15 cellular contexts compared by ENCODE assay signal in the genomic region with DNA sequence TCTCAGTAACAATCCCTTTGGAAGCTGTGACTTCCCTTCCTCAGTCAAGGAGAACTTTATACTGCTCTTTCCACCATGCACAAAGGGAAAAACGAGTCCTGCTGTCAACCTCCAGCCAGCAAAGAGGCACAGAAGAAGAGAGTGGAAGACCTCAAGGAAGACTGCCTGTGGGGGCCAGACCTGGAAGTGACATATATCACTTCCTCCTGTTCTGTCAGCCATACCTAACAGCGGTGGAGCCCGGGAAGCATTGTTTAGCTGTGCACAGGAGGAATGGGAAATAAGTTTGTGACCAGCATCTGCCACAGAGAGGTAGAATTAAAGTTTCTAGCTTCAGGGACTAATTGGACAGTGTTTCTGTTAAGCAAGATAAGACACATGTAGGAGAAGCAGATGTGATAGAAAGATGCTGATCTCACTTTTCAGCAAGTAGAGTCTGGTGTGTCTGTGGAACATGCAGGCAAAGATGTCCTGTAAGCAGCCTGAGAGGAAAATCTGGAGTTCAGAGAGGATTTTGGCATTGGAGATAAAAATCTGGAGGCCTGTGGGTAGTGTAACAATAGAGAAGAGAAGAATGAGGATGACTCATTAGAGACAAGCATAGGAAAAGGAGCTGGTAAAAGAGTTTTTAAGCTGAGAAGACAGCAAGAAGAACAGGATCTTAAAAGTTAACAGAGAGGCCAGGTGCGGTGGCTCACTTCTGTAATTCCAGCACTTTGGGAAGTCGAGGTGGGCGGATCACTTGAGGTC.
DNase-seq lines count a peak whose midpoint lies in the region; ATAC-seq and TF ChIP-seq lines count a peak whose summit lies in the region.
"Had no signal": no experiment of that assay in that cellular context is flagged by ENCODE, and none has a peak within 500 bp of the region (broad histone marks: within the 10 kb centered on the region; RNA-seq: fewer than 3 reads in every experiment).

No MANE protein-coding gene starts in this region.

- no peak overlapping the region for H3K9ac ChIP-seq in endodermal cell (ENCODE audit: extremely low read depth, low read length, poor library complexity, severe bottlenecking)
- H3K9ac ChIP-seq in neuronal stem cell (ENCODE audit: low read depth, low read length, poor library complexity): no peak overlapping the region

- H2AK5ac ChIP-seq in neuronal stem cell (ENCODE audit: low read depth, low read length): no peak overlapping the region

- H3K27ac Mint-ChIP-seq in endodermal cell: no peak overlapping the region

- no peak overlapping the region for H2BK120ac ChIP-seq in neuronal stem cell (ENCODE audit: low read depth, low read length)

- intact Hi-C loops in esophagus squamous epithelium (cut with DNase I): no loop called here

- H2BK5ac ChIP-seq in neuronal stem cell (ENCODE audit: low read length): no peak overlapping the region

- no peaks in the 10 kb centered on the region for H3K36me3 Mint-ChIP-seq in endodermal cell (ENCODE audit: low read depth)

- no peak overlapping the region for H3K4ac ChIP-seq in neuronal stem cell (ENCODE audit: low read length)

- no peak overlapping the region for H3K18ac ChIP-seq in neuronal stem cell (ENCODE audit: low read length)

- TF ChIP-seq CTCF in endodermal cell (conservative IDR thresholded peaks at IDR 0.05) (no peak), esophagus squamous epithelium (IDR thresholded peaks at IDR 0.05) (no peak)

- H3K4me3 ChIP-seq in endodermal cell (ENCODE audit: low read length) (peak overlapping the region; percentile 8), neuronal stem cell (ENCODE audit: low read length in 2 of 2) (no peak overlapping the region), esophagus squamous epithelium (no peak overlapping the region)
- H3K4me3 ChIP-seq: lower lobe of right lung, spleen, thoracic aorta had no signal

- no peak overlapping the region for H2BK15ac ChIP-seq in neuronal stem cell (ENCODE audit: low read length)

- H3K27ac ChIP-seq in endodermal cell (ENCODE audit: low read depth, low read length) (peak overlapping the region; percentile 34), neuronal stem cell (replicated peaks; ENCODE audit: low read length) (no peak overlapping the region), esophagus squamous epithelium (no peak overlapping the region)
- H3K27ac ChIP-seq: lower lobe of right lung, spleen, thoracic aorta had no signal

- H4K91ac ChIP-seq in neuronal stem cell (ENCODE audit: low read depth, low read length, poor library complexity): no peak overlapping the region

- DNase-seq in GM04503 (ENCODE audit: low read depth) (peak; percentile 19), MV-4-11 (lab: John Stamatoyannopoulos, UW) (peak; percentile 27), endodermal cell (no peak), neuronal stem cell (ENCODE audit: low spot score) (no peak), OCI-M2 (lab: John Stamatoyannopoulos, UW; ENCODE audit: unreplicated experiment) (no peak), esophagus squamous epithelium (lab: John Stamatoyannopoulos, UW) (no peak)
- DNase-seq: activated effector memory CD4-positive, alpha-beta T cell treated with Interleukin-2 at 50 U/mL for 16 hours; lower lobe of right lung; NCI-H1105; NCI-H345; spleen had no signal

- peaks cover 9% of the 10 kb centered on the region for H3K4me1 Mint-ChIP-seq in endodermal cell

- H3K27me3 Mint-ChIP-seq in endodermal cell (ENCODE audit: insufficient read depth): no peaks in the 10 kb centered on the region

- H3K4me3 Mint-ChIP-seq in endodermal cell: no peak overlapping the region

- H4K8ac ChIP-seq in neuronal stem cell (ENCODE audit: low read depth, low read length): no peak overlapping the region

- no peaks in the 10 kb centered on the region for H3K27me3 ChIP-seq in endodermal cell (ENCODE audit: control insufficient read depth, insufficient read depth, low read length, poor library complexity, severe bottlenecking)
- no peaks in the 10 kb centered on the region for H3K27me3 ChIP-seq in neuronal stem cell (ENCODE audit: control insufficient read depth in 3 of 3, insufficient read depth in 3 of 3, low read depth in 1 of 3, low read length in 3 of 3)
- H3K27me3 ChIP-seq in esophagus squamous epithelium: peaks cover 0 to 58% (median 0%) of the 10 kb centered on the region in 4 donors

- H2AFZ ChIP-seq in neuronal stem cell (ENCODE audit: low read length): peak overlapping the region; percentile 53

- TF ChIP-seq POLR2A in esophagus squamous epithelium (IDR thresholded peaks at IDR 0.05): no peak

- no peaks in the 10 kb centered on the region for H3K36me3 ChIP-seq in endodermal cell (ENCODE audit: control insufficient read depth, insufficient read depth, low read length)
- H3K36me3 ChIP-seq in neuronal stem cell (replicated peaks in 1 of 2; ENCODE audit: control insufficient read depth in 2 of 2, insufficient read depth in 2 of 2, low read length in 2 of 2): no peaks in the 10 kb centered on the region
- no peaks in the 10 kb centered on the region for H3K36me3 ChIP-seq in esophagus squamous epithelium
- H3K36me3 ChIP-seq: lower lobe of right lung, spleen, thoracic aorta had no signal

- no peak for ATAC-seq in GM18867 (IDR thresholded peaks at IDR 0.05; ENCODE audit: unreplicated experiment)
- ATAC-seq in GM19035 (IDR thresholded peaks at IDR 0.05; ENCODE audit: unreplicated experiment): no peak
- ATAC-seq: lower lobe of right lung, Panc1 had no signal

- no peaks in the 10 kb centered on the region for H3K9me3 Mint-ChIP-seq in endodermal cell

- no peaks in the 10 kb centered on the region for H3K9me3 ChIP-seq in endodermal cell (ENCODE audit: control insufficient read depth, low read length)
- no peaks in the 10 kb centered on the region for H3K9me3 ChIP-seq in neuronal stem cell (replicated peaks in 1 of 2; ENCODE audit: control insufficient read depth in 2 of 2, insufficient read depth in 1 of 2, low read depth in 1 of 2, low read length in 2 of 2)
- no peaks in the 10 kb centered on the region for H3K9me3 ChIP-seq in esophagus squamous epithelium
- H3K9me3 ChIP-seq: lower lobe of right lung, spleen, thoracic aorta had no signal

- H3K14ac ChIP-seq in neuronal stem cell (ENCODE audit: low read length): no peak overlapping the region

- 63 to 83% methylated on average over 6 of the region's 6 CpGs for WGBS in endodermal cell (ENCODE audit: insufficient coverage in 1 of 2, insufficient read length in 1 of 2), 2 experiments
- no CpG with 5 or more reads among the region's 6 CpGs for WGBS in neuronal stem cell (ENCODE audit: extremely low coverage in 2 of 2, insufficient read length in 2 of 2, insufficient replicate concordance in 1 of 2), 2 donors
- WGBS in esophagus squamous epithelium, 2 donors: 33 to 37% methylated on average over 5 to 6 of the region's 6 CpGs

- H3K23ac ChIP-seq in neuronal stem cell (ENCODE audit: low read depth, low read length, poor library complexity): no peak overlapping the region

- no peak overlapping the region for H2BK12ac ChIP-seq in neuronal stem cell (ENCODE audit: low read length)

- no peaks in the 10 kb centered on the region for H3K79me1 ChIP-seq in neuronal stem cell (ENCODE audit: low read depth, low read length)

- H3K4me1 ChIP-seq in endodermal cell (ENCODE audit: control insufficient read depth, insufficient read depth, low read length) (peaks cover 9% of the 10 kb centered on the region), neuronal stem cell (ENCODE audit: control insufficient read depth in 2 of 2, insufficient read depth in 1 of 2, low read depth in 1 of 2, low read length in 2 of 2) (peaks cover 9 to 15% of the 10 kb centered on the region in 2 donors), esophagus squamous epithelium (peaks cover 0 to 24% (median 0%) of the 10 kb centered on the region in 3 donors)

- no peak overlapping the region for H3K4me2 ChIP-seq in neuronal stem cell (ENCODE audit: insufficient read depth, low read length, poor library complexity, severe bottlenecking)

Comparison
In these comparisons a context has a peak if more than half of its experiments do, and no peak if none do; other contexts are left out.
1. DNase-seq: peak in GM04503 (single experiment) and MV-4-11 (single experiment); none in endodermal cell (single experiment), neuronal stem cell (single experiment), OCI-M2 (single experiment) and esophagus squamous epithelium (single experiment).